In the genomic region with DNA sequence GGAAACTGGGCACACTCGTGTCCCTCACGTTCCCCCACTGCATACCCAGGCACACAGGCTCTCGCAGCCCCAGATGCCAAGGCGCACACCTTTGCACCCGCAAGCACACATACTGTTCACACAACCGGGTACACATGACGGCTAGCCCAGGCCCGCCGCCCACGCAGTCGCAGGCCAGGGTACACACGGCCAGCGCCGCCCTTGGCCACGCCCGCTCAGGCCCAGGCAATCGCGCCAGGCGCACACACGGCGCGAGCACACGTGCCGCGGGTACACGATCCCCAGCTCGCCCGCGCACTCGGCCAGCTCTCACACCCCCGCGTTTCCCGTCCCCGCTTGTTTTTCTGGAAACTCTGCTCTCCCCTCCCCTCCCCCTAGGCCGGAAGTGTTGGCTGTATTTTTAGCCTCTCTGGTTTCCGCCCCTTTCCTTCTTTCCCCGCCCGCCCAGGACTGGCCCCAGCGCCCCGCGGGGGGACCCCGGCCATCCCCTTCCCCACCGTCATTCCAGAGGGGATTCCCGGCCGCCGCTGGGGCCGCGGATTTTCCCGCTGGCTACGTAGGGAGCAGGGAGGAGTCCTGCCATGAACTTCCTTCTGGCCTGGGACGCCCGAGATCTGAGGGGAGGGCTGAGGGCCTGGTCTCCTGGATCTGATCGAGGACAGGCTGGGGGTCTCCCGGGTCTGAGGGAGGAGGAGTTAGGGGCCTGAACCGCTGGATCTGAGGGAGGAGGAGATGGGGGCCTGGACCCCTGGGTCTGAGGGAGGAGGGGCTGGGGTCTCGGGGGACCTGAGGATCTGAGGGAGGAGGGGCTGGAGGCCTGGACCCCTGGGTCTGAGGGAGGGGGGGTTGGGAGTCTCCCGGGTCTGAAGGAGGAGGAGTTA, we compare ENCODE assay signal across 1 cellular context.
TF ChIP-seq lines count a peak whose summit lies in the region.

No MANE protein-coding gene starts in this region.

TF ChIP-seq in K562, 482 proteins besides CTCF, POLR2A, EP300 and RAD21 (continued from another document and continues in another):
- TF ChIP-seq, protein P1, sequence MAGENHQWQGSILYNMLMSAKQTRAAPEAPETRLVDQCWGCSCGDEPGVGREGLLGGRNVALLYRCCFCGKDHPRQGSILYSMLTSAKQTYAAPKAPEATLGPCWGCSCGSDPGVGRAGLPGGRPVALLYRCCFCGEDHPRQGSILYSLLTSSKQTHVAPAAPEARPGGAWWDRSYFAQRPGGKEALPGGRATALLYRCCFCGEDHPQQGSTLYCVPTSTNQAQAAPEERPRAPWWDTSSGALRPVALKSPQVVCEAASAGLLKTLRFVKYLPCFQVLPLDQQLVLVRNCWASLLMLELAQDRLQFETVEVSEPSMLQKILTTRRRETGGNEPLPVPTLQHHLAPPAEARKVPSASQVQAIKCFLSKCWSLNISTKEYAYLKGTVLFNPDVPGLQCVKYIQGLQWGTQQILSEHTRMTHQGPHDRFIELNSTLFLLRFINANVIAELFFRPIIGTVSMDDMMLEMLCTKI (IDR thresholded peaks at IDR 0.05; ENCODE audit: partially characterized antibody) = no peak
- TF ChIP-seq YBX1 (IDR thresholded peaks at IDR 0.05) (no peak), CC2D1A (IDR thresholded peaks at IDR 0.05) (no peak), PPARD (CRISPR knock-in tag; IDR thresholded peaks at IDR 0.05) (no peak), SRSF3 (IDR thresholded peaks at IDR 0.05; ENCODE audit: insufficient read depth, low read length) (0 out of 2 replicates have a peak, but pooled peaks have one; percentile 59), DMBX1 (CRISPR knock-in tag; IDR thresholded peaks at IDR 0.05; ENCODE audit: borderline replicate concordance) (no peak), THRAP3 (IDR thresholded peaks at IDR 0.05; ENCODE audit: borderline replicate concordance) (no peak), NFRKB (IDR thresholded peaks at IDR 0.05; ENCODE audit: low read depth) (peak; percentile 87), TSC22D4 (tag; IDR thresholded peaks at IDR 0.05) (no peak), ZNF764 (CRISPR knock-in tag; IDR thresholded peaks at IDR 0.05; ENCODE audit: low read depth) (no peak), TCF3 (CRISPR knock-in tag; IDR thresholded peaks at IDR 0.05) (no peak), BMI1 (IDR thresholded peaks at IDR 0.05; ENCODE audit: low read length) (no peak), HIVEP1 (CRISPR knock-in tag; IDR thresholded peaks at IDR 0.05) (no peak), POLR2B (IDR thresholded peaks at IDR 0.05; ENCODE audit: low read depth, partially characterized antibody) (peak; percentile 30), TFAM (CRISPR knock-in tag; conservative IDR thresholded peaks at IDR 0.05) (no peak), TEAD1 (CRISPR knock-in tag; IDR thresholded peaks at IDR 0.05) (peak in 1 of 2 experiments; percentile 24; a peak in 1 of 4 replicates), SP2 (IDR thresholded peaks at IDR 0.05; ENCODE audit: extremely low read depth, low read depth, low read length, poor library complexity, severe bottlenecking) (no peak), ASH1L (IDR thresholded peaks at IDR 0.05; ENCODE audit: borderline replicate concordance, low read depth, partially characterized antibody) (no peak), NR2F6 (CRISPR knock-in tag; IDR thresholded peaks at IDR 0.05) (no peak), SAFB2 (IDR thresholded peaks at IDR 0.05; ENCODE audit: borderline replicate concordance, low read depth, low read length, severe bottlenecking) (no peak), NCOA1 (IDR thresholded peaks at IDR 0.05; ENCODE audit: low read depth) (no peak), ZFPM2 (CRISPR knock-in tag; IDR thresholded peaks at IDR 0.05) (no peak), PCBP1 (IDR thresholded peaks at IDR 0.05; ENCODE audit: low read depth, low read length, poor library complexity, severe bottlenecking) (no peak), TRIM28 (IDR thresholded peaks at IDR 0.05) (no peak), MXI1 (IDR thresholded peaks at IDR 0.05; ENCODE audit: low read depth, low read length) (peak; percentile 75), ARNT (IDR thresholded peaks at IDR 0.05) (no peak), ZNF561 (CRISPR knock-in tag; conservative IDR thresholded peaks at IDR 0.05) (no peak), ZNF444 (CRISPR knock-in tag; IDR thresholded peaks at IDR 0.05) (no peak), PML (IDR thresholded peaks at IDR 0.05; ENCODE audit: low read length) (peak; percentile 49; the same call in 1 of the 2 replicates), FOXJ2 (tag; IDR thresholded peaks at IDR 0.05) (no peak), ZNF253 (CRISPR knock-in tag; conservative IDR thresholded peaks at IDR 0.05) (no peak), GATAD2B (IDR thresholded peaks at IDR 0.05; ENCODE audit: borderline replicate concordance) (peak; percentile 94), STAG1 (CRISPR knock-in tag; IDR thresholded peaks at IDR 0.05; ENCODE audit: borderline replicate concordance) (no peak), JUNB (CRISPR knock-in tag; conservative IDR thresholded peaks at IDR 0.05) (no peak), MED1 (CRISPR knock-in tag; IDR thresholded peaks at IDR 0.05; ENCODE audit: borderline replicate concordance) (peak; percentile 26; the same call in 1 of the 2 replicates), ADNP (tag; IDR thresholded peaks at IDR 0.05) (no peak), ZNF24 (IDR thresholded peaks at IDR 0.05) (no peak), GABPA (tag; conservative IDR thresholded peaks at IDR 0.05; ENCODE audit: low read depth) (peak; percentile 87), NFYB (IDR thresholded peaks at IDR 0.05; ENCODE audit: extremely low read depth, insufficient read length) (no peak), SREBF2 (CRISPR knock-in tag; IDR thresholded peaks at IDR 0.05) (no peak), ZNF695 (CRISPR knock-in tag; IDR thresholded peaks at IDR 0.05) (no peak; the same call in 1 of the 2 replicates), LEF1 (IDR thresholded peaks at IDR 0.05) (peak; percentile 90), TAF7 (tag; IDR thresholded peaks at IDR 0.05) (no peak)
- TF ChIP-seq, protein P2, sequence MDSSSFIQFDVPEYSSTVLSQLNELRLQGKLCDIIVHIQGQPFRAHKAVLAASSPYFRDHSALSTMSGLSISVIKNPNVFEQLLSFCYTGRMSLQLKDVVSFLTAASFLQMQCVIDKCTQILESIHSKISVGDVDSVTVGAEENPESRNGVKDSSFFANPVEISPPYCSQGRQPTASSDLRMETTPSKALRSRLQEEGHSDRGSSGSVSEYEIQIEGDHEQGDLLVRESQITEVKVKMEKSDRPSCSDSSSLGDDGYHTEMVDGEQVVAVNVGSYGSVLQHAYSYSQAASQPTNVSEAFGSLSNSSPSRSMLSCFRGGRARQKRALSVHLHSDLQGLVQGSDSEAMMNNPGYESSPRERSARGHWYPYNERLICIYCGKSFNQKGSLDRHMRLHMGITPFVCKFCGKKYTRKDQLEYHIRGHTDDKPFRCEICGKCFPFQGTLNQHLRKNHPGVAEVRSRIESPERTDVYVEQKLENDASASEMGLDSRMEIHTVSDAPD (CRISPR knock-in tag; IDR thresholded peaks at IDR 0.05) = no peak
- TF ChIP-seq, protein P3, sequence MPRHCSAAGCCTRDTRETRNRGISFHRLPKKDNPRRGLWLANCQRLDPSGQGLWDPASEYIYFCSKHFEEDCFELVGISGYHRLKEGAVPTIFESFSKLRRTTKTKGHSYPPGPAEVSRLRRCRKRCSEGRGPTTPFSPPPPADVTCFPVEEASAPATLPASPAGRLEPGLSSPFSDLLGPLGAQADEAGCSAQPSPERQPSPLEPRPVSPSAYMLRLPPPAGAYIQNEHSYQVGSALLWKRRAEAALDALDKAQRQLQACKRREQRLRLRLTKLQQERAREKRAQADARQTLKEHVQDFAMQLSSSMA (CRISPR knock-in tag; IDR thresholded peaks at IDR 0.05) = no peak
- TF ChIP-seq, protein P4, sequence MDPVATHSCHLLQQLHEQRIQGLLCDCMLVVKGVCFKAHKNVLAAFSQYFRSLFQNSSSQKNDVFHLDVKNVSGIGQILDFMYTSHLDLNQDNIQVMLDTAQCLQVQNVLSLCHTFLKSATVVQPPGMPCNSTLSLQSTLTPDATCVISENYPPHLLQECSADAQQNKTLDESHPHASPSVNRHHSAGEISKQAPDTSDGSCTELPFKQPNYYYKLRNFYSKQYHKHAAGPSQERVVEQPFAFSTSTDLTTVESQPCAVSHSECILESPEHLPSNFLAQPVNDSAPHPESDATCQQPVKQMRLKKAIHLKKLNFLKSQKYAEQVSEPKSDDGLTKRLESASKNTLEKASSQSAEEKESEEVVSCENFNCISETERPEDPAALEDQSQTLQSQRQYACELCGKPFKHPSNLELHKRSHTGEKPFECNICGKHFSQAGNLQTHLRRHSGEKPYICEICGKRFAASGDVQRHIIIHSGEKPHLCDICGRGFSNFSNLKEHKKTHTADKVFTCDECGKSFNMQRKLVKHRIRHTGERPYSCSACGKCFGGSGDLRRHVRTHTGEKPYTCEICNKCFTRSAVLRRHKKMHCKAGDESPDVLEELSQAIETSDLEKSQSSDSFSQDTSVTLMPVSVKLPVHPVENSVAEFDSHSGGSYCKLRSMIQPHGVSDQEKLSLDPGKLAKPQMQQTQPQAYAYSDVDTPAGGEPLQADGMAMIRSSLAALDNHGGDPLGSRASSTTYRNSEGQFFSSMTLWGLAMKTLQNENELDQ (CRISPR knock-in tag; IDR thresholded peaks at IDR 0.05; ENCODE audit: borderline replicate concordance) = no peak
- TF ChIP-seq, protein P5, sequence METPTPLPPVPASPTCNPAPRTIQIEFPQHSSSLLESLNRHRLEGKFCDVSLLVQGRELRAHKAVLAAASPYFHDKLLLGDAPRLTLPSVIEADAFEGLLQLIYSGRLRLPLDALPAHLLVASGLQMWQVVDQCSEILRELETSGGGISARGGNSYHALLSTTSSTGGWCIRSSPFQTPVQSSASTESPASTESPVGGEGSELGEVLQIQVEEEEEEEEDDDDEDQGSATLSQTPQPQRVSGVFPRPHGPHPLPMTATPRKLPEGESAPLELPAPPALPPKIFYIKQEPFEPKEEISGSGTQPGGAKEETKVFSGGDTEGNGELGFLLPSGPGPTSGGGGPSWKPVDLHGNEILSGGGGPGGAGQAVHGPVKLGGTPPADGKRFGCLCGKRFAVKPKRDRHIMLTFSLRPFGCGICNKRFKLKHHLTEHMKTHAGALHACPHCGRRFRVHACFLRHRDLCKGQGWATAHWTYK (CRISPR knock-in tag; IDR thresholded peaks at IDR 0.05) = peak; percentile 84; the same call in 1 of the 2 replicates
- TF ChIP-seq, protein P6, sequence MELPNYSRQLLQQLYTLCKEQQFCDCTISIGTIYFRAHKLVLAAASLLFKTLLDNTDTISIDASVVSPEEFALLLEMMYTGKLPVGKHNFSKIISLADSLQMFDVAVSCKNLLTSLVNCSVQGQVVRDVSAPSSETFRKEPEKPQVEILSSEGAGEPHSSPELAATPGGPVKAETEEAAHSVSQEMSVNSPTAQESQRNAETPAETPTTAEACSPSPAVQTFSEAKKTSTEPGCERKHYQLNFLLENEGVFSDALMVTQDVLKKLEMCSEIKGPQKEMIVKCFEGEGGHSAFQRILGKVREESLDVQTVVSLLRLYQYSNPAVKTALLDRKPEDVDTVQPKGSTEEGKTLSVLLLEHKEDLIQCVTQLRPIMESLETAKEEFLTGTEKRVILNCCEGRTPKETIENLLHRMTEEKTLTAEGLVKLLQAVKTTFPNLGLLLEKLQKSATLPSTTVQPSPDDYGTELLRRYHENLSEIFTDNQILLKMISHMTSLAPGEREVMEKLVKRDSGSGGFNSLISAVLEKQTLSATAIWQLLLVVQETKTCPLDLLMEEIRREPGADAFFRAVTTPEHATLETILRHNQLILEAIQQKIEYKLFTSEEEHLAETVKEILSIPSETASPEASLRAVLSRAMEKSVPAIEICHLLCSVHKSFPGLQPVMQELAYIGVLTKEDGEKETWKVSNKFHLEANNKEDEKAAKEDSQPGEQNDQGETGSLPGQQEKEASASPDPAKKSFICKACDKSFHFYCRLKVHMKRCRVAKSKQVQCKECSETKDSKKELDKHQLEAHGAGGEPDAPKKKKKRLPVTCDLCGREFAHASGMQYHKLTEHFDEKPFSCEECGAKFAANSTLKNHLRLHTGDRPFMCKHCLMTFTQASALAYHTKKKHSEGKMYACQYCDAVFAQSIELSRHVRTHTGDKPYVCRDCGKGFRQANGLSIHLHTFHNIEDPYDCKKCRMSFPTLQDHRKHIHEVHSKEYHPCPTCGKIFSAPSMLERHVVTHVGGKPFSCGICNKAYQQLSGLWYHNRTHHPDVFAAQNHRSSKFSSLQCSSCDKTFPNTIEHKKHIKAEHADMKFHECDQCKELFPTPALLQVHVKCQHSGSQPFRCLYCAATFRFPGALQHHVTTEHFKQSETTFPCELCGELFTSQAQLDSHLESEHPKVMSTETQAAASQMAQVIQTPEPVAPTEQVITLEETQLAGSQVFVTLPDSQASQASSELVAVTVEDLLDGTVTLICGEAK (IDR thresholded peaks at IDR 0.05) = peak; percentile 58; the same call in 1 of the 2 replicates
- TF ChIP-seq, protein P6 (CRISPR knock-in tag; IDR thresholded peaks at IDR 0.05) = no peak
- TF ChIP-seq, protein P7, sequence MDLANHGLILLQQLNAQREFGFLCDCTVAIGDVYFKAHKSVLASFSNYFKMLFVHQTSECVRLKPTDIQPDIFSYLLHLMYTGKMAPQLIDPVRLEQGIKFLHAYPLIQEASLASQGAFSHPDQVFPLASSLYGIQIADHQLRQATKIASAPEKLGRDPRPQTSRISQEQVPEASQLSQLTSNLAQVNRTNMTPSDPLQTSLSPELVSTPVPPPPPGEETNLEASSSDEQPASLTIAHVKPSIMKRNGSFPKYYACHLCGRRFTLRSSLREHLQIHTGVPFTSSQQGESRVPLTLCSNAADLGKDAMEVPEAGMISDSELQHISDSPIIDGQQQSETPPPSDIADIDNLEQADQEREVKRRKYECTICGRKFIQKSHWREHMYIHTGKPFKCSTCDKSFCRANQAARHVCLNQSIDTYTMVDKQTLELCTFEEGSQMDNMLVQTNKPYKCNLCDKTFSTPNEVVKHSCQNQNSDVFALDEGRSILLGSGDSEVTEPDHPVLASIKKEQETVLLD (IDR thresholded peaks at IDR 0.05) = no peak
